8 cellular contexts compared by ENCODE assay signal in the genomic region with DNA sequence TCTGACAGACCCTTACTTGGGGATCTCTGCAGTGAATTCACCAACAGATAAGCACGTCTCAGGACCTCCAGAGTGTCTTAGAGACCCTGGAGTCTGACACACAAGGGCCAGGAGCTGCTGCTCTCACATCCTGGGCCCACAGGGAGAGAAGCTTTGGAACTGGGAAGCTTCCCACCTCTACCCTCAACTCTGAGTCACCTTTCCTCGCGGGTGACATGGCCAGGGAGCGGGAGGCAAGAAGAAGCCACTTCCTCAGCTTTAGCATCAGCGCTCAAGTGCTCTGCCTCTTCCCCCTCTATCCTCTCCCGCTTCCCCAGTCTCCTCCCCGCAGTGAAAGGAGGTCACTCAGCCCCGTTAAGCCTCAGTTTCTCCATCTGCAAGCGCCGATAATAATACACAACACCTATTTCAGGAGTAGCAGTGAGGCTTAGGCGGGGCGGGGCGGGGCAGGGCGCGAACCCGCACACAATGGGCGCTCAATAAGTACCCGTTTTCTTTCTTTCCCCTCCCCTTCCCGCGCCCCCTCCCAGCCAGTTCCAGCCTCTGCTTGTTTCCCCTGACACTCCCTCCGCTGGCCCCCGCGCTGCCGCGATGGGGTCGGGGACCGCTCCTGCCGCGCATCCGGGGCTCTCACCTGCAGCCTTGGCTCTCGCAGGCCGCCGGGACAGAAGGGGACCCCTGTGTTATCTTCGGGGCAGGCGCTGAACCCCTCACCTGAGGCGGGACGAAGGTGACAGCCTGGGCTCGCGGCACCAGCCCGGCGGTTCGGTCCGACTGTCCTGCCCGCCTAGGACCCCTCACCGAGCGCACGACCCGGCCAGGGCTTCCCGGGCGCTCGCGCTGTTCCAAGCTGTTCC. TPM values are rescaled to one million over a fixed set of nuclear protein-coding genes. Genes with fewer than 3 reads are reported as not detected.
DNase-seq lines count a peak whose midpoint lies in the region; ATAC-seq and TF ChIP-seq lines count a peak whose summit lies in the region.

No MANE protein-coding gene starts in this region.

- DNase-seq in activated B cell treated with CpG ODN at 0.5 μM for 24 hours (no peak), endodermal cell (peak; percentile 76), NCI-H187 (lab: John Stamatoyannopoulos, UW) (no peak), superior temporal gyrus (ENCODE audit: extremely low spot score) (no peak), LoVo (ENCODE audit: low spot score) (no peak)

- no peaks in the 10 kb centered on the region for H3K9me2 ChIP-seq in neural cell (ENCODE audit: insufficient read depth, low read length)

- H3K27me3 ChIP-seq in endodermal cell (ENCODE audit: control insufficient read depth, insufficient read depth, low read length, poor library complexity, severe bottlenecking) (peaks cover 22% of the 10 kb centered on the region), neural cell (ENCODE audit: insufficient read depth, low read depth, low read length) (no peaks in the 10 kb centered on the region)

- intact Hi-C loops in activated B cell treated with CpG ODN at 0.5 μM for 24 hours (cut with micrococcal nuclease), result loop anchor here (1.0 to 5.0 kb wide), 7 partner anchors 8 to 578 kb away; a partner anchor contains a TSS

- H3K79me2 ChIP-seq in neural cell (replicated peaks; ENCODE audit: insufficient read depth, low read length), result peaks cover 18% of the 10 kb centered on the region

- peaks cover 32% of the 10 kb centered on the region for H3K4me1 Mint-ChIP-seq in activated B cell treated with CpG ODN at 0.5 μM for 24 hours
- H3K4me1 Mint-ChIP-seq in endodermal cell, result peaks cover 6% of the 10 kb centered on the region

- POLR2A ChIA-PET in activated B cell treated with CpG ODN at 0.5 μM for 24 hours (lab: Charles Lee), result interaction anchor here (1.0 to 1.9 kb wide), 2 partner anchors 12 to 21 kb away, joined by 3 to 6 read pairs; no protein-coding TSS in a partner anchor

- H3K27me3 Mint-ChIP-seq in activated B cell treated with CpG ODN at 0.5 μM for 24 hours (peaks cover 3% of the 10 kb centered on the region), endodermal cell (ENCODE audit: insufficient read depth) (peaks cover 37% of the 10 kb centered on the region)

- H3K9ac ChIP-seq in endodermal cell (ENCODE audit: extremely low read depth, low read length, poor library complexity, severe bottlenecking) (no peak overlapping the region), neural cell (ENCODE audit: low read length) (peak overlapping the region; percentile 91)

- no peaks in the 10 kb centered on the region for H3F3A ChIP-seq in neural cell (ENCODE audit: insufficient read depth, low read length, poor library complexity, severe bottlenecking)

- H3K9me3 Mint-ChIP-seq in activated B cell treated with CpG ODN at 0.5 μM for 24 hours (no peaks in the 10 kb centered on the region), endodermal cell (no peaks in the 10 kb centered on the region)

- no peak for TF ChIP-seq RAD21 in neural cell (conservative IDR thresholded peaks at IDR 0.05)

- H2AFZ ChIP-seq in neural cell (ENCODE audit: low read depth, low read length), result peak overlapping the region; percentile 60

- H3K9me3 ChIP-seq in endodermal cell (ENCODE audit: control insufficient read depth, low read length), result no peaks in the 10 kb centered on the region
- no peaks in the 10 kb centered on the region for H3K9me3 ChIP-seq in neural cell (ENCODE audit: low read length)

- H3K36me3 Mint-ChIP-seq in activated B cell treated with CpG ODN at 0.5 μM for 24 hours (ENCODE audit: low read depth) (no peaks in the 10 kb centered on the region), endodermal cell (ENCODE audit: low read depth) (no peaks in the 10 kb centered on the region)

- H3K4me1 ChIP-seq in endodermal cell (ENCODE audit: control insufficient read depth, insufficient read depth, low read length), result no peaks in the 10 kb centered on the region

- H3K4me3 ChIP-seq in GM12875 (ENCODE audit: low read depth, low read length) (peak overlapping the region; percentile 80), endodermal cell (ENCODE audit: low read length) (peak overlapping the region; percentile 88), neural cell (ENCODE audit: low read length) (peak overlapping the region; percentile 100)

- no peaks in the 10 kb centered on the region for H4K20me1 ChIP-seq in neural cell (ENCODE audit: insufficient read depth)

- H3K4me3 Mint-ChIP-seq in activated B cell treated with CpG ODN at 0.5 μM for 24 hours (peak overlapping the region; percentile 85), endodermal cell (peak overlapping the region; percentile 82)

- H3K36me3 ChIP-seq in endodermal cell (ENCODE audit: control insufficient read depth, insufficient read depth, low read length), result no peaks in the 10 kb centered on the region
- H3K36me3 ChIP-seq in neural cell (ENCODE audit: insufficient read depth, low read length), result no peaks in the 10 kb centered on the region

- TF ChIP-seq CTCF in GM12875 (IDR thresholded peaks at IDR 0.05; ENCODE audit: borderline replicate concordance, insufficient read depth, low read depth, low read length), result no peak
- no peak for TF ChIP-seq CTCF in activated B cell treated with CpG ODN at 0.5 μM for 24 hours (IDR thresholded peaks at IDR 0.05)
- TF ChIP-seq CTCF in endodermal cell (conservative IDR thresholded peaks at IDR 0.05), result no peak
- no peak for TF ChIP-seq CTCF in neural cell (IDR thresholded peaks at IDR 0.05; ENCODE audit: poor library complexity, severe bottlenecking)

- H3K27ac ChIP-seq in endodermal cell (ENCODE audit: low read depth, low read length) (no peak overlapping the region), neural cell (ENCODE audit: low read length) (peak overlapping the region; percentile 75)

- TF ChIP-seq EP300 in neural cell (conservative IDR thresholded peaks at IDR 0.05; ENCODE audit: poor library complexity, severe bottlenecking), result no peak

- peak overlapping the region; percentile 96 for H3K4me2 ChIP-seq in neural cell (ENCODE audit: low read length)

- WGBS in endodermal cell (ENCODE audit: insufficient coverage in 1 of 2, insufficient read length in 1 of 2), 2 experiments, result 5 to 10% methylated on average over 23 to 52 of the region's 52 CpGs

- H3K27ac Mint-ChIP-seq in activated B cell treated with CpG ODN at 0.5 μM for 24 hours (no peak overlapping the region), endodermal cell (no peak overlapping the region)

- peak; percentile 2 for ATAC-seq in HG03520 (IDR thresholded peaks at IDR 0.05; ENCODE audit: unreplicated experiment)
- no peak for ATAC-seq in activated B cell treated with CpG ODN at 0.5 μM for 24 hours (ENCODE audit: low read depth)

- CTCF ChIA-PET in activated B cell treated with CpG ODN at 0.5 μM for 24 hours (lab: Charles Lee), result interaction anchor here (1.2 to 1.5 kb wide), 3 partner anchors 9 to 79 kb away, joined by 3 to 8 read pairs (median 8); no protein-coding TSS in a partner anchor

TF ChIP-seq in neural cell, 6 proteins besides CTCF, POLR2A, EP300 and RAD21:
- no peak for TF ChIP-seq EZH2 (IDR thresholded peaks at IDR 0.05; ENCODE audit: borderline replicate concordance, insufficient read depth, low read length, poor library complexity, severe bottlenecking)
- TF ChIP-seq, protein P1, sequence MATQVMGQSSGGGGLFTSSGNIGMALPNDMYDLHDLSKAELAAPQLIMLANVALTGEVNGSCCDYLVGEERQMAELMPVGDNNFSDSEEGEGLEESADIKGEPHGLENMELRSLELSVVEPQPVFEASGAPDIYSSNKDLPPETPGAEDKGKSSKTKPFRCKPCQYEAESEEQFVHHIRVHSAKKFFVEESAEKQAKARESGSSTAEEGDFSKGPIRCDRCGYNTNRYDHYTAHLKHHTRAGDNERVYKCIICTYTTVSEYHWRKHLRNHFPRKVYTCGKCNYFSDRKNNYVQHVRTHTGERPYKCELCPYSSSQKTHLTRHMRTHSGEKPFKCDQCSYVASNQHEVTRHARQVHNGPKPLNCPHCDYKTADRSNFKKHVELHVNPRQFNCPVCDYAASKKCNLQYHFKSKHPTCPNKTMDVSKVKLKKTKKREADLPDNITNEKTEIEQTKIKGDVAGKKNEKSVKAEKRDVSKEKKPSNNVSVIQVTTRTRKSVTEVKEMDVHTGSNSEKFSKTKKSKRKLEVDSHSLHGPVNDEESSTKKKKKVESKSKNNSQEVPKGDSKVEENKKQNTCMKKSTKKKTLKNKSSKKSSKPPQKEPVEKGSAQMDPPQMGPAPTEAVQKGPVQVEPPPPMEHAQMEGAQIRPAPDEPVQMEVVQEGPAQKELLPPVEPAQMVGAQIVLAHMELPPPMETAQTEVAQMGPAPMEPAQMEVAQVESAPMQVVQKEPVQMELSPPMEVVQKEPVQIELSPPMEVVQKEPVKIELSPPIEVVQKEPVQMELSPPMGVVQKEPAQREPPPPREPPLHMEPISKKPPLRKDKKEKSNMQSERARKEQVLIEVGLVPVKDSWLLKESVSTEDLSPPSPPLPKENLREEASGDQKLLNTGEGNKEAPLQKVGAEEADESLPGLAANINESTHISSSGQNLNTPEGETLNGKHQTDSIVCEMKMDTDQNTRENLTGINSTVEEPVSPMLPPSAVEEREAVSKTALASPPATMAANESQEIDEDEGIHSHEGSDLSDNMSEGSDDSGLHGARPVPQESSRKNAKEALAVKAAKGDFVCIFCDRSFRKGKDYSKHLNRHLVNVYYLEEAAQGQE (IDR thresholded peaks at IDR 0.05; ENCODE audit: borderline replicate concordance), result no peak
- TF ChIP-seq POLR2AphosphoS5 (IDR thresholded peaks at IDR 0.05), result no peak
- no peak for TF ChIP-seq MXI1 (conservative IDR thresholded peaks at IDR 0.05; ENCODE audit: poor library complexity, severe bottlenecking)
- TF ChIP-seq SMC3 (conservative IDR thresholded peaks at IDR 0.05; ENCODE audit: poor library complexity), result no peak
- TF ChIP-seq TAF1 (IDR thresholded peaks at IDR 0.05; ENCODE audit: low read depth), result no peak

RNA-seq across cellular contexts. Expression of a gene that starts 0.9 kb away (rescaled TPM):
- total RNA-seq in activated B cell treated with CpG ODN at 0.5 μM for 24 hours, result 22.2 and 23.9 TPM in 2 replicates
- 1 to 10 TPM; 3.0 to 8.6 TPM for total RNA-seq in endodermal cell
- 9.4 TPM for polyA plus RNA-seq in endodermal cell (2013, experiment 1 of 2)
- 7.7 TPM for polyA plus RNA-seq in endodermal cell (2013, experiment 2 of 2)
- 19.2 and 32.3 TPM in 2 replicates for polyA plus RNA-seq in neural cell
- polyA minus RNA-seq in neural cell, result 36.0 and 45.5 TPM in 2 replicates

RNA-seq across cellular contexts. Expression of a gene that starts 37.2 kb away (rescaled TPM):
- total RNA-seq in activated B cell treated with CpG ODN at 0.5 μM for 24 hours (4.5 and 5.6 TPM in 2 replicates), endodermal cell (100 to 1,000 TPM; 414 to 454 TPM)
- 364 TPM for polyA plus RNA-seq in endodermal cell (2013, experiment 1 of 2)
- polyA plus RNA-seq in endodermal cell (2013, experiment 2 of 2), result 386 TPM
- polyA plus RNA-seq in neural cell, result 16.1 and 17.0 TPM in 2 replicates
- polyA minus RNA-seq in neural cell, result 4.9 TPM in 2 replicates

Comparison
In these comparisons a context has a peak if more than half of its experiments do, and no peak if none do; other contexts are left out.
1. RNA of a gene that starts 37.2 kb away (total RNA-seq): 414 to 454 TPM in endodermal cell; 4.5 to 5.6 TPM in activated B cell treated with CpG ODN at 0.5 μM for 24 hours; every median in the first group is over 10 times any median in the second.
2. Peak in every context shown above with its lines, with median percentiles within 50 percentile points of each other: H3K4me3 ChIP-seq.